In the genomic region with DNA sequence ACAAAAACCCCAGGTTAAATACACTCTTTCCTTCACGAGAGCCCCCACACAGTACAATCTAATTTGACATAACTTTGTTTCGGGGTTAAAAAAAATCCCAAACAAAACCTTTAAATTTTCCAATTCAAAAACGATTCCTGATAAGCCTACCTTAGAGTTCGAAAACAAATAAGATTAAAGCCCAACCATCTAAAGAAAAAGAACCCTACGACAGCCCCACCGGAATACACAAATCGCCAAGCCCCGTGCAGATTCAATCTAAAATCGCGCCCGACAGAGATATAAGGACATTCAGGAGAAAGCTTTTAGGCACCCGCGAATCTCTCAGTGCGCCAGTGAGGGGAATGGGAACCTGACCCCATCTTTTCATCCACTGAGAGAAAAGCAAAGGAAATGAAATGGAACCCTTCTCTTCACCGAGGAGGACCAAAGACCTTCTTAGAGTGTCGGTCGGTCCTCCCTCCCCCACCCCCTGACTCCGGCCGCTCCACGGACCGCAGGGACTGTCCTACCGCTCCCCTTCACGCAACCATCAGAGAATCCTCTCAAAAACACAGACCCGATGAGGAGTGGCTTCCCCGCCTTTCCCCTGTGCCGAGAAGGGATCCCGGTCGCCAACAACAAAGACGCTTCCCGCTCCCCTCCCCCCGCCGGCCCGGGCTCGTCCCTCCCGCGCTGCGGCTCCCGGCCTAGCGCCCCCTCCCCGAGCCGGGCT, we compare ENCODE assay signal across 8 cellular contexts. TPM values are rescaled to one million over a fixed set of nuclear protein-coding genes. Genes with fewer than 3 reads are reported as not detected.
DNase-seq lines count a peak whose midpoint lies in the region; ATAC-seq and TF ChIP-seq lines count a peak whose summit lies in the region.

No MANE protein-coding gene starts in this region.

- no peak for TF ChIP-seq POLR2A in ovary (IDR thresholded peaks at IDR 0.05)

- H3K9me3 ChIP-seq in heart right ventricle = no peaks in the 10 kb centered on the region
- H3K9me3 ChIP-seq in ovary = no peaks in the 10 kb centered on the region

- DNase-seq in SIG-M5 treated with dmso at 0.1 percent for 504 hours (lab: John Stamatoyannopoulos, UW; ENCODE audit: unreplicated experiment) (peak; percentile 43), SIG-M5 (lab: John Stamatoyannopoulos, UW) (no peak), RKO (ENCODE audit: low spot score) (peak; percentile 30), amniotic stem cell (lab: John Stamatoyannopoulos, UW) (peak; percentile 16), heart right ventricle (peak; percentile 67 to 70), ovary (peak; percentile 58 to 75 (median 73))

- TF ChIP-seq CTCF in heart right ventricle (IDR thresholded peaks at IDR 0.05) = no peak
- no peak for TF ChIP-seq CTCF in ovary (IDR thresholded peaks at IDR 0.05)

- peak overlapping the region; percentile 64 to 99 (median 94) for H3K4me3 ChIP-seq in heart right ventricle
- peak overlapping the region; percentile 68 for H3K4me3 ChIP-seq in ovary

- no peak for TF ChIP-seq EP300 in ovary (IDR thresholded peaks at IDR 0.05)

- H3K27ac ChIP-seq in heart right ventricle (peak overlapping the region; percentile 82 to 98 (median 94)), ovary (peak overlapping the region; percentile 63 to 90)

- H3K27me3 ChIP-seq in heart right ventricle = no peaks in the 10 kb centered on the region
- H3K27me3 ChIP-seq in ovary = no peaks in the 10 kb centered on the region

- H3K4me1 ChIP-seq in heart right ventricle (peaks cover 0 to 58% (median 43%) of the 10 kb centered on the region in 9 donors), ovary (ENCODE audit: insufficient read depth) (peaks cover 3% of the 10 kb centered on the region)

- intact Hi-C loops in heart right ventricle (cut with DNase I) (loop anchor here in 8 of 10 donors (5.0 to 10.0 kb wide), 6 partner anchors 75 to 455 kb away; partner anchors contain the start of gene ZFAND5 (in 3 of the 8)), ovary (cut with DNase I) (loop anchor here in 1 of 4 donors (10.0 kb wide), 1 partner anchor 85 kb away; no protein-coding TSS in a partner anchor)

- ATAC-seq in HG03108 (IDR thresholded peaks at IDR 0.05; ENCODE audit: unreplicated experiment) = peak; percentile 3
- ATAC-seq in heart right ventricle = peak in 7 of 8 donors; percentile 15 to 45 (median 21)
- ATAC-seq in HG02981 (IDR thresholded peaks at IDR 0.05; ENCODE audit: unreplicated experiment) = no peak

- 0 to 1% methylated on average over 40 to 41 of the region's 41 CpGs for WGBS in heart right ventricle, 2 donors
- 0 to 1% (median 0%) methylated on average over 33 to 41 of the region's 41 CpGs for WGBS in ovary, 3 donors

- peaks cover 0 to 15% (median 0%) of the 10 kb centered on the region in 9 donors for H3K36me3 ChIP-seq in heart right ventricle
- no peaks in the 10 kb centered on the region for H3K36me3 ChIP-seq in ovary

RNA-seq across cellular contexts. Expression of gene ABHD17B, which starts 0.9 kb away (rescaled TPM):
- total RNA-seq in heart right ventricle (10 to 100 TPM in 4 of 10 donors, 1 to 10 TPM in 6; 8.5 to 14.8 (median 9.7) TPM), ovary (10 to 100 TPM; 11.4 to 17.8 (median 14.8) TPM)
- polyA plus RNA-seq in heart right ventricle (1 to 10 TPM; 2.6 to 5.1 TPM), ovary (10 to 100 TPM in 1 of 2 donors, 1 to 10 TPM in 1; 9.8 to 16.3 TPM)

RNA-seq across cellular contexts. Expression of gene C9orf85, which starts 1.4 kb away (rescaled TPM):
- 1 to 10 TPM; 3.8 to 8.5 (median 6.1) TPM for total RNA-seq in heart right ventricle
- polyA plus RNA-seq in heart right ventricle = 1 to 10 TPM; 5.7 to 7.2 TPM
- 10 to 100 TPM in 5 of 7 donors, 1 to 10 TPM in 2; 8.6 to 13.0 (median 10.2) TPM for total RNA-seq in ovary
- 10 to 100 TPM; 14.3 to 18.2 TPM for polyA plus RNA-seq in ovary
